In genomic region chr2:17273066-17273465, GRCh38 we compare ENCODE assay signal across 26 cellular contexts.
"Had no signal": no experiment of that assay in that cellular context is flagged by ENCODE, and none has a peak within 500 bp of the region (broad histone marks: within the 10 kb centered on the region; RNA-seq: fewer than 3 reads in every experiment).

No MANE protein-coding gene starts in this region.

- H3K9ac ChIP-seq: neural progenitor cell had no signal

- H3K27me3 ChIP-seq: foreskin keratinocyte, hepatocyte, left lung, neural progenitor cell, sigmoid colon, vagina had no signal

- H3K9me3 ChIP-seq: left lung, sigmoid colon, vagina had no signal

- H3K27ac Mint-ChIP-seq: activated B cell treated with CpG ODN at 0.5 μM for 24 hours; activated CD4-positive, alpha-beta T cell treated with anti-CD3 and anti-CD28 coated beads for 36 hours; activated naive CD4-positive, alpha-beta T cell treated with anti-CD3 and anti-CD28 coated beads, Interleukin-2, amount 10 ng/mL, durations not matched to agents 7 days and 5 days; activated T-cell treated with anti-CD3 and anti-CD28 coated beads, Interleukin-2, amount 50 U/mL, for 72 hours; dendritic cell treated with granulocyte-macrophage colony-stimulating factor and Interleukin-4, amounts not matched to agents 40 ng/mL and 50 ng/mL, for 4 days; immature natural killer cell; mesothelial cell of epicardium; naive thymus-derived CD8-positive, alpha-beta T cell; neural progenitor cell; stimulated activated memory B cell treated with anti-CD40 and anti-IgM and Interleukin-4, amounts not matched to agents 10 μg/mL and 1 μg/mL and 100 μg/mL, for 72 hours had no signal

- H3K79me2 ChIP-seq: hepatocyte had no signal

- H3K4me3 ChIP-seq: hepatocyte, left lung, lung, neural progenitor cell, sigmoid colon, smooth muscle cell, vagina had no signal

- H3K4me3 Mint-ChIP-seq: activated B cell treated with CpG ODN at 0.5 μM for 24 hours; activated CD4-positive, alpha-beta T cell treated with anti-CD3 and anti-CD28 coated beads for 36 hours; activated naive CD4-positive, alpha-beta T cell treated with anti-CD3 and anti-CD28 coated beads, Interleukin-2, amount 10 ng/mL, durations not matched to agents 7 days and 5 days; activated T-cell treated with anti-CD3 and anti-CD28 coated beads, Interleukin-2, amount 50 U/mL, for 72 hours; dendritic cell treated with granulocyte-macrophage colony-stimulating factor and Interleukin-4, amounts not matched to agents 40 ng/mL and 50 ng/mL, for 4 days; immature natural killer cell; mesothelial cell of epicardium; naive thymus-derived CD8-positive, alpha-beta T cell; neural progenitor cell; stimulated activated memory B cell treated with anti-CD40 and anti-IgM and Interleukin-4, amounts not matched to agents 10 μg/mL and 1 μg/mL and 100 μg/mL, for 72 hours had no signal

- H3K36me3 ChIP-seq: left lung, neural progenitor cell, sigmoid colon, vagina had no signal

- H3K36me3 Mint-ChIP-seq: activated naive CD4-positive, alpha-beta T cell treated with anti-CD3 and anti-CD28 coated beads, Interleukin-2, amount 10 ng/mL, durations not matched to agents 7 days and 5 days; immature natural killer cell; mesothelial cell of epicardium; naive thymus-derived CD8-positive, alpha-beta T cell; neural progenitor cell; stimulated activated memory B cell treated with anti-CD40 and anti-IgM and Interleukin-4, amounts not matched to agents 10 μg/mL and 1 μg/mL and 100 μg/mL, for 72 hours had no signal

- H2AFZ ChIP-seq: hepatocyte, neural progenitor cell had no signal

- ATAC-seq: activated CD4-positive, alpha-beta T cell treated with anti-CD3 and anti-CD28 coated beads for 36 hours; activated T-cell treated with anti-CD3 and anti-CD28 coated beads, Interleukin-2, amount 50 U/mL, for 72 hours; left lung; naive thymus-derived CD8-positive, alpha-beta T cell had no signal

- DNase-seq: activated B cell treated with CpG ODN at 0.5 μM for 24 hours; activated CD4-positive, alpha-beta T cell treated with anti-CD3 and anti-CD28 coated beads for 36 hours; activated CD4-positive, alpha-beta T cell treated with anti-CD3 and anti-CD28 coated beads, Interleukin-2, amount 50 U/mL, for 48 hours; activated effector memory CD4-positive, alpha-beta T cell treated with anti-CD3 and anti-CD28 coated beads, Interleukin-2, amount 50 U/mL, for 16 hours; activated naive CD4-positive, alpha-beta T cell treated with anti-CD3 and anti-CD28 coated beads, Interleukin-2, amount 10 ng/mL, durations not matched to agents 7 days and 5 days; activated T-cell treated with anti-CD3 and anti-CD28 coated beads, Interleukin-2, amount 50 U/mL, for 72 hours; effector CD4-positive, alpha-beta T cell; erythroblast; foreskin keratinocyte; glutamatergic neuron; immature natural killer cell; left lung; naive thymus-derived CD8-positive, alpha-beta T cell; posterior cingulate gyrus; sigmoid colon; stimulated activated CD4-positive, alpha-beta T cell treated with anti-CD3 and anti-CD28 coated beads, Interleukin-15, amount 100 ng/mL, for 24 hours; trophoblast cell had no signal

- H3K9me3 Mint-ChIP-seq: neural progenitor cell had no signal

- H3K4me1 Mint-ChIP-seq: activated CD4-positive, alpha-beta T cell treated with anti-CD3 and anti-CD28 coated beads for 36 hours; activated naive CD4-positive, alpha-beta T cell treated with anti-CD3 and anti-CD28 coated beads, Interleukin-2, amount 10 ng/mL, durations not matched to agents 7 days and 5 days; immature natural killer cell; mesothelial cell of epicardium; naive thymus-derived CD8-positive, alpha-beta T cell; neural progenitor cell had no signal

- H3K4me2 ChIP-seq: hepatocyte, neural progenitor cell, smooth muscle cell had no signal

- FAIRE-seq: endometrium had no signal

- H3K4me1 ChIP-seq: left lung, neural progenitor cell, sigmoid colon, vagina had no signal

- H3K27me3 Mint-ChIP-seq: activated B cell treated with CpG ODN at 0.5 μM for 24 hours; activated CD4-positive, alpha-beta T cell treated with anti-CD3 and anti-CD28 coated beads for 36 hours; activated naive CD4-positive, alpha-beta T cell treated with anti-CD3 and anti-CD28 coated beads, Interleukin-2, amount 10 ng/mL, durations not matched to agents 7 days and 5 days; dendritic cell treated with granulocyte-macrophage colony-stimulating factor and Interleukin-4, amounts not matched to agents 40 ng/mL and 50 ng/mL, for 4 days; naive thymus-derived CD8-positive, alpha-beta T cell; stimulated activated memory B cell treated with anti-CD40 and anti-IgM and Interleukin-4, amounts not matched to agents 10 μg/mL and 1 μg/mL and 100 μg/mL, for 72 hours had no signal

- H3K27ac ChIP-seq: foreskin keratinocyte, hepatocyte, left lung, neural progenitor cell, sigmoid colon, vagina had no signal
